In the genomic region with DNA sequence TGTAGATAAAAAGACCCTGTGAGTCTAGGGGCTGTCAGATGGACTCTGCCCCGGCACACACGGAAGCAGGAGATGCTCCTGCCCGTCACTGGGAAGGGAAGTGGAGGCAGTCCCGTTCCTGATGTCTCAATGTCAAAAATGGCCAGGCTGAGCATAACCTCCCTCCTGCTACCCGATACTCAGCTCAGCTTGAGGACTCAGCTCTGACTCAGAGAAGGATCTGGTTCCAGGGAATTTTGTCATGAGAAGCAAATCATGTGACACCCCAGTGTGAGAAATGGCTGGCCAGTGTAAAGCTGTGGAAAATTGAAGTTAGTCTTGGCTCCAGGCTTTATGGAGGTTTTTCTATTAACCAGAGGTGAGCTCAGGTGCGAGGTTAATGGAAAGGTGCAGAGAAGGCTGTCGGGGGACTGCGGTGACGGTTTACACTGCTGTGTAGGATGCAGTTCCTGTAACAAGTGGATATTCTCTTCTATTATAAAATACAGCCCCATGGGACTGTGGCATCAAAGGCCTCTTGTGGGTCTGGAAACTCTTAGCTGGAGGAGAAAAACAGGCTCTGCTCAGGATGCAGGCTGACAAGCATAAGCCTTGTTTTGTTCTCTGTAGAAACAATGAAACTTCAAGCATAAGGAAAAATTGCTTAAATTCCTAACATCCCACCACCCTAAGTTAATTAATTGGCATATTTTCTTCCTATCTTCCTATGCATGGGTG, we compare ENCODE assay signal across 2 cellular contexts.
TF ChIP-seq lines count a peak whose summit lies in the region.

No MANE protein-coding gene starts in this region.

TF ChIP-seq in IMR-90, 13 proteins besides CTCF, POLR2A, EP300 and RAD21:
- TF ChIP-seq FOS (IDR thresholded peaks at IDR 0.05; ENCODE audit: low read depth, low read length) (peak; percentile 67; the same call in 1 of the 2 replicates), NFE2L2 (IDR thresholded peaks at IDR 0.05; ENCODE audit: low read depth, low read length) (no peak), SMC3 (IDR thresholded peaks at IDR 0.05; ENCODE audit: low read depth, low read length) (0 out of 2 replicates have a peak, but pooled peaks have one; percentile 1), MAZ (IDR thresholded peaks at IDR 0.05; ENCODE audit: borderline replicate concordance, low read depth, low read length) (no peak), CEBPB (IDR thresholded peaks at IDR 0.05; ENCODE audit: low read depth, low read length) (peak; percentile 58; the same call in 1 of the 2 replicates)
- TF ChIP-seq, protein P1, sequence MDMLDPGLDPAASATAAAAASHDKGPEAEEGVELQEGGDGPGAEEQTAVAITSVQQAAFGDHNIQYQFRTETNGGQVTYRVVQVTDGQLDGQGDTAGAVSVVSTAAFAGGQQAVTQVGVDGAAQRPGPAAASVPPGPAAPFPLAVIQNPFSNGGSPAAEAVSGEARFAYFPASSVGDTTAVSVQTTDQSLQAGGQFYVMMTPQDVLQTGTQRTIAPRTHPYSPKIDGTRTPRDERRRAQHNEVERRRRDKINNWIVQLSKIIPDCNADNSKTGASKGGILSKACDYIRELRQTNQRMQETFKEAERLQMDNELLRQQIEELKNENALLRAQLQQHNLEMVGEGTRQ (IDR thresholded peaks at IDR 0.05; ENCODE audit: low read depth, low read length) = peak; percentile 90

TF ChIP-seq in HepG2, 621 proteins besides CTCF, POLR2A, EP300 and RAD21:
- TF ChIP-seq SALL1 (CRISPR knock-in tag; IDR thresholded peaks at IDR 0.05) (0 out of 2 replicates have a peak, but pooled peaks have one; percentile 19), KLF15 (CRISPR knock-in tag; IDR thresholded peaks at IDR 0.05; ENCODE audit: borderline replicate concordance) (no peak), ETV5 (CRISPR knock-in tag; IDR thresholded peaks at IDR 0.05; ENCODE audit: borderline replicate concordance) (peak; percentile 35; the same call in 1 of the 2 replicates), ELF3 (CRISPR knock-in tag; IDR thresholded peaks at IDR 0.05) (0 out of 2 replicates have a peak, but pooled peaks have one; percentile 23), RAD51 (IDR thresholded peaks at IDR 0.05; ENCODE audit: borderline replicate concordance) (peak; percentile 5; the same call in 1 of the 2 replicates), ZNF354B (CRISPR knock-in tag; IDR thresholded peaks at IDR 0.05) (no peak)
- TF ChIP-seq, protein P2, sequence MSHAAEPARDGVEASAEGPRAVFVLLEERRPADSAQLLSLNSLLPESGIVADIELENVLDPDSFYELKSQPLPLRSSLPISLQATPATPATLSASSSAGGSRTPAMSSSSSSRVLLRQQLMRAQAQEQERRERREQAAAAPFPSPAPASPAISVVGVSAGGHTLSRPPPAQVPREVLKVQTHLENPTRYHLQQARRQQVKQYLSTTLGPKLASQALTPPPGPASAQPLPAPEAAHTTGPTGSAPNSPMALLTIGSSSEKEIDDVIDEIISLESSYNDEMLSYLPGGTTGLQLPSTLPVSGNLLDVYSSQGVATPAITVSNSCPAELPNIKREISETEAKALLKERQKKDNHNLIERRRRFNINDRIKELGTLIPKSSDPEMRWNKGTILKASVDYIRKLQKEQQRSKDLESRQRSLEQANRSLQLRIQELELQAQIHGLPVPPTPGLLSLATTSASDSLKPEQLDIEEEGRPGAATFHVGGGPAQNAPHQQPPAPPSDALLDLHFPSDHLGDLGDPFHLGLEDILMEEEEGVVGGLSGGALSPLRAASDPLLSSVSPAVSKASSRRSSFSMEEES (CRISPR knock-in tag; IDR thresholded peaks at IDR 0.05) = 0 out of 2 replicates have a peak, but pooled peaks have one; percentile 37
- TF ChIP-seq, protein P3, sequence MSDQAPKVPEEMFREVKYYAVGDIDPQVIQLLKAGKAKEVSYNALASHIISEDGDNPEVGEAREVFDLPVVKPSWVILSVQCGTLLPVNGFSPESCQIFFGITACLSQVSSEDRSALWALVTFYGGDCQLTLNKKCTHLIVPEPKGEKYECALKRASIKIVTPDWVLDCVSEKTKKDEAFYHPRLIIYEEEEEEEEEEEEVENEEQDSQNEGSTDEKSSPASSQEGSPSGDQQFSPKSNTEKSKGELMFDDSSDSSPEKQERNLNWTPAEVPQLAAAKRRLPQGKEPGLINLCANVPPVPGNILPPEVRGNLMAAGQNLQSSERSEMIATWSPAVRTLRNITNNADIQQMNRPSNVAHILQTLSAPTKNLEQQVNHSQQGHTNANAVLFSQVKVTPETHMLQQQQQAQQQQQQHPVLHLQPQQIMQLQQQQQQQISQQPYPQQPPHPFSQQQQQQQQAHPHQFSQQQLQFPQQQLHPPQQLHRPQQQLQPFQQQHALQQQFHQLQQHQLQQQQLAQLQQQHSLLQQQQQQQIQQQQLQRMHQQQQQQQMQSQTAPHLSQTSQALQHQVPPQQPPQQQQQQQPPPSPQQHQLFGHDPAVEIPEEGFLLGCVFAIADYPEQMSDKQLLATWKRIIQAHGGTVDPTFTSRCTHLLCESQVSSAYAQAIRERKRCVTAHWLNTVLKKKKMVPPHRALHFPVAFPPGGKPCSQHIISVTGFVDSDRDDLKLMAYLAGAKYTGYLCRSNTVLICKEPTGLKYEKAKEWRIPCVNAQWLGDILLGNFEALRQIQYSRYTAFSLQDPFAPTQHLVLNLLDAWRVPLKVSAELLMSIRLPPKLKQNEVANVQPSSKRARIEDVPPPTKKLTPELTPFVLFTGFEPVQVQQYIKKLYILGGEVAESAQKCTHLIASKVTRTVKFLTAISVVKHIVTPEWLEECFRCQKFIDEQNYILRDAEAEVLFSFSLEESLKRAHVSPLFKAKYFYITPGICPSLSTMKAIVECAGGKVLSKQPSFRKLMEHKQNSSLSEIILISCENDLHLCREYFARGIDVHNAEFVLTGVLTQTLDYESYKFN (CRISPR knock-in tag; conservative IDR thresholded peaks at IDR 0.05) = peak; percentile 15; the same call in 1 of the 2 replicates
